Comparison of ENCODE assay signal across 25 cellular contexts in genomic region chr5:77360969-77361368, GRCh38.
"Had no signal": no experiment of that assay in that cellular context is flagged by ENCODE, and none has a peak within 500 bp of the region (broad histone marks: within the 10 kb centered on the region; RNA-seq: fewer than 3 reads in every experiment).

No MANE protein-coding gene starts in this region.

- H3K27me3 ChIP-seq: stomach, suprapubic skin, testis, thyroid gland, tibial artery, tibial nerve, transverse colon, upper lobe of left lung, upper lobe of right lung, uterus, vagina had no signal

- H3K9me3 ChIP-seq: stomach, suprapubic skin, testis, thoracic aorta, thyroid gland, tibial artery, tibial nerve, transverse colon, upper lobe of left lung, upper lobe of right lung, uterus, vagina had no signal

- DNase-seq: stimulated activated CD4-positive, alpha-beta T cell treated with anti-CD3 and anti-CD28 coated beads, Interleukin-2, amount 100 ng/mL, for 48 hours; stimulated activated CD4-positive, alpha-beta T cell treated with anti-CD3 and anti-CD28 coated beads, Interleukin-4, amount 100 ng/mL, for 1 hour; stimulated activated CD4-positive, alpha-beta T cell treated with anti-CD3 and anti-CD28 coated beads, Interleukin-4, amount 100 ng/mL, for 24 hours; stimulated activated CD4-positive, alpha-beta T cell treated with anti-CD3 and anti-CD28 coated beads, Interleukin-4, amount 100 ng/mL, for 4 hours; stimulated activated CD8-positive, alpha-beta memory T cell treated with anti-CD3 and anti-CD28 coated beads, Interleukin-4, amount 100 ng/mL, for 48 hours; stimulated activated naive B cell treated with anti-CD40 and anti-IgM and Interleukin-4, amounts not matched to agents 10 μg/mL and 1 μg/mL and 100 μg/mL, for 72 hours; stimulated activated naive CD4-positive, alpha-beta T cell; stimulated activated naive CD4-positive, alpha-beta T cell treated with Interleukin-2 at 50 U/mL for 16 hours; stimulated activated naive CD8-positive, alpha-beta T cell treated with anti-CD3 and anti-CD28 coated beads, Interleukin-15, amount 100 ng/mL, for 72 hours; stimulated activated naive CD8-positive, alpha-beta T cell treated with anti-CD3 and anti-CD28 coated beads, Interleukin-15, Interleukin-2, amounts not matched to agents 100 U/mL and 50 U/mL, for 24 hours; stomach; testis; thyroid gland; tibial artery; transverse colon; trophoblast cell; upper lobe of right lung had no signal

- H3K36me3 ChIP-seq: stomach, suprapubic skin, thoracic aorta, tibial artery, tibial nerve, transverse colon, upper lobe of left lung, upper lobe of right lung, uterus, vagina had no signal

- ATAC-seq: stimulated activated effector memory CD8-positive, alpha-beta T cell treated with anti-CD3 and anti-CD28 coated beads, Interleukin-12 subunit alpha, Interleukin-12 subunit beta, amount 100 ng/mL, for 72 hours; stimulated activated memory B cell treated with anti-CD40 and anti-IgM and Interleukin-4, amounts not matched to agents 10 μg/mL and 1 μg/mL and 100 μg/mL, for 72 hours; stimulated activated naive B cell treated with anti-CD40 and anti-IgM and Interleukin-4, amounts not matched to agents 10 μg/mL and 1 μg/mL and 100 μg/mL, for 72 hours; stimulated activated naive CD8-positive, alpha-beta T cell treated with anti-CD3 and anti-CD28 coated beads, Interleukin-15, amount 100 ng/mL, for 72 hours; stimulated activated naive CD8-positive, alpha-beta T cell treated with anti-CD3 and anti-CD28 coated beads, Interleukin-15, Interleukin-2, amounts not matched to agents 100 U/mL and 50 U/mL, for 24 hours; upper lobe of right lung had no signal

- H3K4me1 ChIP-seq: suprapubic skin, testis, thyroid gland, tibial nerve, transverse colon, upper lobe of left lung, upper lobe of right lung, uterus had no signal

- H3K4me3 ChIP-seq: stomach, suprapubic skin, testis, thoracic aorta, thyroid gland, tibial artery, tibial nerve, transverse colon, upper lobe of left lung, upper lobe of right lung, uterus, vagina had no signal

- H3K27ac ChIP-seq: stomach, suprapubic skin, testis, thoracic aorta, thyroid gland, tibial artery, tibial nerve, transverse colon, upper lobe of left lung, upper lobe of right lung, uterus, vagina had no signal
